In genomic region chr9:87089963-87090362, GRCh38 we compare ENCODE assay signal across 33 cellular contexts.
"Had no signal": no experiment of that assay in that cellular context is flagged by ENCODE, and none has a peak within 500 bp of the region (broad histone marks: within the 10 kb centered on the region; RNA-seq: fewer than 3 reads in every experiment).

No MANE protein-coding gene starts in this region.

- H3K36me3 ChIP-seq: ascending aorta, SJCRH30, WERI-Rb-1 had no signal

- H3K36me3 Mint-ChIP-seq: activated CD8-positive, alpha-beta memory T cell treated with anti-CD3 and anti-CD28 coated beads, Interleukin-2, amount 10 ng/mL, durations not matched to agents 7 days and 5 days; activated naive CD8-positive, alpha-beta T cell treated with anti-CD3 and anti-CD28 coated beads for 36 hours; IgD-negative memory B cell had no signal

- H3K4me3 Mint-ChIP-seq: activated CD4-positive, alpha-beta memory T cell treated with anti-CD3 and anti-CD28 coated beads, Interleukin-2, amount 10 ng/mL, durations not matched to agents 7 days and 5 days; activated CD8-positive, alpha-beta memory T cell treated with anti-CD3 and anti-CD28 coated beads, Interleukin-2, amount 10 ng/mL, durations not matched to agents 7 days and 5 days; activated naive CD8-positive, alpha-beta T cell treated with anti-CD3 and anti-CD28 coated beads for 36 hours; IgD-negative memory B cell had no signal

- H3K27ac Mint-ChIP-seq: activated CD4-positive, alpha-beta memory T cell treated with anti-CD3 and anti-CD28 coated beads, Interleukin-2, amount 10 ng/mL, durations not matched to agents 7 days and 5 days; activated CD8-positive, alpha-beta memory T cell treated with anti-CD3 and anti-CD28 coated beads, Interleukin-2, amount 10 ng/mL, durations not matched to agents 7 days and 5 days; activated naive CD8-positive, alpha-beta T cell treated with anti-CD3 and anti-CD28 coated beads for 36 hours; IgD-negative memory B cell had no signal

- H3K9me3 Mint-ChIP-seq: activated CD4-positive, alpha-beta memory T cell treated with anti-CD3 and anti-CD28 coated beads, Interleukin-2, amount 10 ng/mL, durations not matched to agents 7 days and 5 days; activated naive CD8-positive, alpha-beta T cell treated with anti-CD3 and anti-CD28 coated beads for 36 hours had no signal

- H3K27me3 ChIP-seq: ascending aorta, SJCRH30 had no signal

- H2AFZ ChIP-seq: PC-9 had no signal

- H3K4me2 ChIP-seq: PC-9 had no signal

- H3K27me3 Mint-ChIP-seq: activated CD4-positive, alpha-beta memory T cell treated with anti-CD3 and anti-CD28 coated beads, Interleukin-2, amount 10 ng/mL, durations not matched to agents 7 days and 5 days; activated CD8-positive, alpha-beta memory T cell treated with anti-CD3 and anti-CD28 coated beads, Interleukin-2, amount 10 ng/mL, durations not matched to agents 7 days and 5 days; activated naive CD8-positive, alpha-beta T cell treated with anti-CD3 and anti-CD28 coated beads for 36 hours; IgD-negative memory B cell had no signal

- H3K27ac ChIP-seq: ascending aorta, PC-9, RWPE1, SJCRH30, SK-N-MC, WERI-Rb-1 had no signal

- H3K4me3 ChIP-seq: ascending aorta, PC-9, SJCRH30, SK-N-MC had no signal

- DNase-seq: activated CD4-positive, alpha-beta memory T cell treated with anti-CD3 and anti-CD28 coated beads, Interleukin-2, amount 10 ng/mL, durations not matched to agents 7 days and 5 days; activated CD4-positive, alpha-beta T cell treated with anti-CD3 and anti-CD28 coated beads for 1 hour; activated CD4-positive, alpha-beta T cell treated with anti-CD3 and anti-CD28 coated beads for 48 hours; activated CD4-positive, CD25-positive, alpha-beta regulatory T cell; activated CD8-positive, alpha-beta memory T cell treated with anti-CD3 and anti-CD28 coated beads for 24 hours; activated CD8-positive, alpha-beta memory T cell treated with anti-CD3 and anti-CD28 coated beads, Interleukin-2, amount 10 ng/mL, durations not matched to agents 7 days and 5 days; activated CD8-positive, alpha-beta memory T cell treated with anti-CD3 and anti-CD28 coated beads, Interleukin-2, amount 50 U/mL, for 48 hours; activated effector memory CD4-positive, alpha-beta T cell treated with Interleukin-2 at 50 U/mL for 16 hours; activated naive CD4-positive, alpha-beta T cell treated with anti-CD3 and anti-CD28 coated beads, Interleukin-2, amount 50 U/mL, for 16 hours; activated naive CD8-positive, alpha-beta T cell treated with anti-CD3 and anti-CD28 coated beads for 36 hours; activated T-cell treated with anti-CD3 and anti-CD28 coated beads, Interleukin-2, amount 50 U/mL, for 48 hours; amniotic stem cell; Karpas-422; KBM-7; NCI-H1105 treated with DMSO at 0.1 percent for 48 hours; NCI-H1436; NCI-H1694; NCI-H2029; NCI-H2107; NCI-H2171; NCI-H510A; NCI-H526; NCI-H748 treated with DMSO at 0.1 percent for 48 hours; NK-92 treated with Interleukin-12 subunit alpha and Interleukin-12 subunit beta, amount 100 ng/mL, for 24 hours; PC-9; SHP77; SJCRH30; T1000; WERI-Rb-1 had no signal

- H3K9me3 ChIP-seq: ascending aorta had no signal

- H3K4me1 ChIP-seq: SJCRH30 had no signal

- H3K4me1 Mint-ChIP-seq: activated CD4-positive, alpha-beta memory T cell treated with anti-CD3 and anti-CD28 coated beads, Interleukin-2, amount 10 ng/mL, durations not matched to agents 7 days and 5 days; activated CD8-positive, alpha-beta memory T cell treated with anti-CD3 and anti-CD28 coated beads, Interleukin-2, amount 10 ng/mL, durations not matched to agents 7 days and 5 days; activated naive CD8-positive, alpha-beta T cell treated with anti-CD3 and anti-CD28 coated beads for 36 hours; IgD-negative memory B cell had no signal

- ATAC-seq: activated CD8-positive, alpha-beta memory T cell treated with anti-CD3 and anti-CD28 coated beads, Interleukin-2, amount 10 ng/mL, durations not matched to agents 7 days and 5 days had no signal
